Comparison of ENCODE assay signal across 23 cellular contexts in the genomic region with DNA sequence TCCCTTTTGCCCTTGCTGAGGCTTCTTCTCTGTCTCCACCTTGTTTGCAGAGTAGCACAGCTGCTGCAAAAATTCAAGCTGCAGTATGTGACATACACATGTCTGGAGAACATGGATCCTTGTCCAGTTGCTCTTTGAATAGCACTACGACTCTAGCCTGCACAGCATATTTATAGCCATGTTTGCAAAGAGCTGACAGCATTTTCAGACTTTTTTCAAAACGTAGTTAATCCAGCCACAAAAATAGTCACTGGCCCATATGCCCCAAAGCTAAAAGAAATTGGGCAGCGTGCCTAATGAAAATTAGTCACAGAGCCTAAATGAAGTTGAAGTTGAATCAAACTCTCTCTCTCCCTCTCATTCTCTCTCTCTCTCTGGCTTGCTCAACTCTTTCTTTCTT.
"Had no signal": no experiment of that assay in that cellular context is flagged by ENCODE, and none has a peak within 500 bp of the region (broad histone marks: within the 10 kb centered on the region; RNA-seq: fewer than 3 reads in every experiment).

No MANE protein-coding gene starts in this region.

- H3K27me3 Mint-ChIP-seq: activated naive CD4-positive, alpha-beta T cell treated with anti-CD3 and anti-CD28 coated beads, Interleukin-2, amount 50 U/mL, for 24 hours had no signal

- H3K36me3 Mint-ChIP-seq: activated naive CD4-positive, alpha-beta T cell treated with anti-CD3 and anti-CD28 coated beads, Interleukin-2, amount 50 U/mL, for 24 hours; WTC11 had no signal

- ATAC-seq: activated CD8-positive, alpha-beta T cell treated with anti-CD3 and anti-CD28 coated beads, Interleukin-2, amount 10 ng/mL, durations not matched to agents 7 days and 5 days; T-helper 17 cell; WTC11 had no signal

- DNase-seq: activated CD4-positive, alpha-beta T cell treated with anti-CD3 and anti-CD28 coated beads for 48 hours; activated CD4-positive, alpha-beta T cell treated with anti-CD3 and anti-CD28 coated beads, Interleukin-2, amount 50 U/mL, for 4 hours; activated CD4-positive, CD25-positive, alpha-beta regulatory T cell treated with anti-CD3 and anti-CD28 coated beads, Interleukin-2, amount 50 U/mL, for 72 hours; activated CD8-positive, alpha-beta memory T cell treated with anti-CD3 and anti-CD28 coated beads, Interleukin-2, amount 50 U/mL, for 48 hours; activated CD8-positive, alpha-beta T cell treated with anti-CD3 and anti-CD28 coated beads, Interleukin-2, amount 10 ng/mL, durations not matched to agents 7 days and 5 days; activated T-cell treated with anti-CD3 and anti-CD28 coated beads, Interleukin-2, amount 50 U/mL, for 1 hour; aorta; brain microvascular endothelial cell; cerebellar nuclear complex; MM.1S; NCI-H1105; NCI-H1436; NCI-H1694 treated with DMSO at 0.1 percent for 48 hours; NCI-H2029 treated with DMSO at 0.1 percent for 48 hours; NCI-H510A treated with DMSO at 0.1 percent for 48 hours; NCI-H69; NK-92 treated with Interleukin-12 subunit alpha and Interleukin-12 subunit beta, amount 100 ng/mL, for 24 hours; Peyer's patch; SHP77 treated with DMSO at 0.1 percent for 48 hours; T-helper 17 cell; T-helper 9 cell had no signal

- H3K27ac Mint-ChIP-seq: activated CD8-positive, alpha-beta T cell treated with anti-CD3 and anti-CD28 coated beads, Interleukin-2, amount 10 ng/mL, durations not matched to agents 7 days and 5 days; activated naive CD4-positive, alpha-beta T cell treated with anti-CD3 and anti-CD28 coated beads, Interleukin-2, amount 50 U/mL, for 24 hours; T-helper 17 cell; WTC11 had no signal

- H3K9me3 Mint-ChIP-seq: activated naive CD4-positive, alpha-beta T cell treated with anti-CD3 and anti-CD28 coated beads, Interleukin-2, amount 50 U/mL, for 24 hours; WTC11 had no signal

- H3K4me3 Mint-ChIP-seq: activated CD8-positive, alpha-beta T cell treated with anti-CD3 and anti-CD28 coated beads, Interleukin-2, amount 10 ng/mL, durations not matched to agents 7 days and 5 days; activated naive CD4-positive, alpha-beta T cell treated with anti-CD3 and anti-CD28 coated beads, Interleukin-2, amount 50 U/mL, for 24 hours; T-helper 17 cell; WTC11 had no signal

- H3K4me1 Mint-ChIP-seq: activated naive CD4-positive, alpha-beta T cell treated with anti-CD3 and anti-CD28 coated beads, Interleukin-2, amount 50 U/mL, for 24 hours had no signal
